Comparison of ENCODE assay signal across 8 cellular contexts in the genomic region with DNA sequence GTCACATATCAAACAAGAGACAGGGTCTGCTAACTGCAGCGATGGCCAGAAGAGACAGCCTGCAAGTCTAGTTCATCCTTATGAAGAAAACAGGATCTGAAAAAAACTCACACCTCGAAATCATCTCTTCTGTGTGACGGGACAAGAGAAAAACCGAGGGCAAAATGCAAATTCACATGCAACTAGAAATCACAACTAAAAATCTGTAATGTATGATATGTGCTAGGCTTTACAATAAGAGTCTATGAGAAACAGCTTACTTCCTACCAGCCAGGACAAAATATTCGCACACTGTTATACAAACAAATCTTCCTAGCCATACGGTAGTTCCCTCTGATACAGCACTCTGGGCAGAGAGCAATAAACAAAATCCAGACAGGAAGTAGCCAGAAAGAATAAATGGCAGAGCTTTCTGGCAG. TPM values are rescaled to one million over a fixed set of nuclear protein-coding genes. Genes with fewer than 3 reads are reported as not detected.
DNase-seq lines count a peak whose midpoint lies in the region; ATAC-seq and TF ChIP-seq lines count a peak whose summit lies in the region.

No MANE protein-coding gene starts in this region.

- TF ChIP-seq CTCF in GM12865 (IDR thresholded peaks at IDR 0.05; ENCODE audit: insufficient read depth, low read depth, low read length, missing control alignments) (no peak), fibroblast of pulmonary artery (IDR thresholded peaks at IDR 0.05; ENCODE audit: low read length, missing control alignments) (no peak)

- H3K9me3 Mint-ChIP-seq in IgD-negative memory B cell = no peaks in the 10 kb centered on the region

- peak; percentile 87 for DNase-seq in GM12865 (ENCODE audit: low read depth)
- DNase-seq in fibroblast of pulmonary artery (ENCODE audit: low read depth) = peak; percentile 36
- no peak for DNase-seq in G401 (ENCODE audit: low spot score)
- DNase-seq in stimulated activated CD8-positive, alpha-beta memory T cell treated with anti-CD3 and anti-CD28 coated beads, Interleukin-4, amount 100 ng/mL, for 48 hours = no peak
- DNase-seq in NK-92 treated with Interleukin-12 subunit alpha and Interleukin-12 subunit beta, amount 100 ng/mL, for 24 hours (lab: John Stamatoyannopoulos, UW) = no peak
- DNase-seq in HUDEP-2 (lab: John Stamatoyannopoulos, UW; ENCODE audit: unreplicated experiment in 76 of 76) = no peak

- H3K4me1 Mint-ChIP-seq in IgD-negative memory B cell = peaks cover 64 to 75% (median 69%) of the 10 kb centered on the region in 3 donors

- H3K4me3 ChIP-seq in GM12865 (ENCODE audit: low read depth, low read length) (peak overlapping the region; percentile 11), fibroblast of pulmonary artery (replicated peaks; ENCODE audit: low read depth, low read length) (no peak overlapping the region)

- peaks cover 1% of the 10 kb centered on the region for H3K27me3 Mint-ChIP-seq in IgD-negative memory B cell

- peaks cover 2% of the 10 kb centered on the region for H3K36me3 Mint-ChIP-seq in IgD-negative memory B cell

- peak overlapping the region; percentile 86 to 91 (median 87) for H3K27ac Mint-ChIP-seq in IgD-negative memory B cell

- H3K4me3 Mint-ChIP-seq in IgD-negative memory B cell = peak overlapping the region; percentile 58 to 81 (median 66)

- in situ Hi-C loops in G401 (cut with HindIII; ENCODE audit: low sequenced_read_pairs) = no loop called here

- peak; percentile 66 for ATAC-seq in GM21447 (IDR thresholded peaks at IDR 0.05; ENCODE audit: unreplicated experiment)

RNA-seq across cellular contexts. Expression of a gene that starts 48.8 kb away (rescaled TPM):
- 91.6 TPM for polyA plus RNA-seq in IgD-negative memory B cell
- not detected in 2 replicates for total RNA-seq in G401 (2014; rRNA removed; shearing (Covaris generic))

Comparison
In these comparisons a context has a peak if more than half of its experiments do, and no peak if none do; other contexts are left out.
1. DNase-seq: peak in GM12865 (single experiment) and fibroblast of pulmonary artery (single experiment); none in G401 (single experiment), stimulated activated CD8-positive, alpha-beta memory T cell treated with anti-CD3 and anti-CD28 coated beads, Interleukin-4, amount 100 ng/mL, for 48 hours (single experiment), NK-92 treated with Interleukin-12 subunit alpha and Interleukin-12 subunit beta, amount 100 ng/mL, for 24 hours (single experiment) and HUDEP-2 (0 of 76).